8 cellular contexts compared by ENCODE assay signal in the genomic region with DNA sequence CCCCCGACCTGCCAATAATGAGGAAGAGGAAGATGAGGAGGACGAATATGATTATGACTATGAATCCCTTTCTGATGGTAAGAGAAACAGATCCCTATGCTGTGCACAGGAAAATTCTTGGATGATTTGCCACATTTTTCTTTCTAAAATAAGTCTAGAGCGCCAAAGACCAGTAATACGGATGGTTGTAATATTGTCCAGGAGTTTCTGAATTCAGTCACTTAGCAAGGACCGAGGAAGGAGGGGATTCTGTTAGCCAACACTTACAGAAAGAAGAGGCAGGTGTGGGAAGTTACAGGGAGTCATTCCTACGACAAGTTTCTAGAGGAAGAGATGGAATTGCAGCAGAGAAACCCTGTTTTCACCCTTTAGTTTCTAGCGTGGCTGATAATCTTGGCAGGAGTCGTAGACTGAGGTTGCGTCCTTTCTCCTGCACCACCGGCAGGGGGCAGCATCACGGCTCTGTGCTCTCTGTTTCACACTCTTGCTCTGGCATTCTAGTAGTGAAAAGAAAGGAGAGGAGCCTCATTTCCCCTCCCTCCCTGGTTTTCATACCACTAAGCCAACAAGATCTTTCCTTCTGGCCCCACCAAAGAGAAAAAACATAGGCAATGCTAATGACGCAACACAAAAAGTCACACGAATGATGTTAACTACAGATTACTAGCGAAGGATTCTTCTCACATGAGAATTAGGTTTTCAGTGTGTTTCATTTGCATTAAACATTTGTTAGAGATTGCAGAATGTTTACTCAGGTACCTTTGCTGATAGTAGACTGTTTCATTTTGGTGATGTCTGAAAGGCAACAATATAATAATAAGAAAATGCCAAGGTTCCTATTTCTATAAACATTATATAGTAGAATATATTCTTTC.
DNase-seq lines count a peak whose midpoint lies in the region; ATAC-seq and TF ChIP-seq lines count a peak whose summit lies in the region.

No MANE protein-coding gene starts in this region.

- H3K27ac ChIP-seq in A673 (ENCODE audit: low read depth, low read length, poor library complexity, severe bottlenecking) (no peak overlapping the region), OCI-LY7 (ENCODE audit: low read depth, low read length, poor library complexity, severe bottlenecking) (no peak overlapping the region), upper lobe of left lung (no peak overlapping the region)

- H3K4me1 ChIP-seq in A673 (ENCODE audit: insufficient read depth, low read length, poor library complexity, severe bottlenecking) (no peaks in the 10 kb centered on the region), OCI-LY7 (ENCODE audit: insufficient read depth, low read length, poor library complexity, severe bottlenecking) (no peaks in the 10 kb centered on the region), upper lobe of left lung (peaks cover 0 to 6% (median 0%) of the 10 kb centered on the region in 4 donors)

- H3K79me2 ChIP-seq in OCI-LY7 (ENCODE audit: insufficient read depth, low read depth, low read length): no peaks in the 10 kb centered on the region

- intact Hi-C loops in A673 (cut with micrococcal nuclease; ENCODE audit: unreplicated experiment): loop anchor here (1.0 to 5.0 kb wide), 2 partner anchors 37 to 164 kb away; no protein-coding TSS in a partner anchor
- intact Hi-C loops in OCI-LY7 (cut with micrococcal nuclease; ENCODE audit: unreplicated experiment): loop anchor here (1.0 kb wide), 1 partner anchor 164 kb away; no protein-coding TSS in a partner anchor

- DNase-seq in A673 (ENCODE audit: low spot score) (peak; percentile 59), GM13977 (ENCODE audit: low spot score) (peak; percentile 38), OCI-LY7 (ENCODE audit: low spot score) (peak; percentile 57), activated T-cell treated with anti-CD3 and anti-CD28 coated beads for 48 hours (ENCODE audit: low read depth) (peak; percentile 56), fibroblast of the aortic adventitia (ENCODE audit: low read depth) (peak; percentile 71), osteocyte (ENCODE audit: extremely low spot score, unreplicated experiment) (no peak), upper lobe of left lung (peak in 1 of 2 donors; percentile 30)

- ATAC-seq in HG03097 (IDR thresholded peaks at IDR 0.05; ENCODE audit: low FRiP score, unreplicated experiment) (peak; percentile 63), upper lobe of left lung (ENCODE audit: low FRiP score in 2 of 2) (peak; percentile 74 to 82)

- H3K36me3 ChIP-seq in A673 (ENCODE audit: insufficient read depth, low read length, poor library complexity, severe bottlenecking) (no peaks in the 10 kb centered on the region), OCI-LY7 (ENCODE audit: insufficient read depth, low read length) (no peaks in the 10 kb centered on the region), upper lobe of left lung (no peaks in the 10 kb centered on the region)

- H3K4me2 ChIP-seq in OCI-LY7 (ENCODE audit: low read length): no peak overlapping the region

- no peaks in the 10 kb centered on the region for H3K27me3 Mint-ChIP-seq in osteocyte (ENCODE audit: unreplicated experiment)

- H3K4me3 ChIP-seq in A673 (ENCODE audit: low read depth, low read length, poor library complexity, severe bottlenecking) (no peak overlapping the region), OCI-LY7 (ENCODE audit: low read depth, low read length, poor library complexity, severe bottlenecking) (no peak overlapping the region), fibroblast of the aortic adventitia (ENCODE audit: low read depth, low read length) (no peak overlapping the region), upper lobe of left lung (no peak overlapping the region)

- no peaks in the 10 kb centered on the region for H3K9me3 Mint-ChIP-seq in osteocyte (ENCODE audit: unreplicated experiment)

- in situ Hi-C loops in GM13977 (cut with MboI; ENCODE audit: low pct_unique_long_range_greater_than_20kb, low sequenced_read_pairs, unreplicated experiment): loop anchor here (10.0 kb wide), 1 partner anchor 165 kb away; no protein-coding TSS in a partner anchor

- H3K4me1 Mint-ChIP-seq in osteocyte (ENCODE audit: unreplicated experiment): peaks cover 41% of the 10 kb centered on the region

- CTCF ChIA-PET in A673 (lab: Charles Lee): interaction anchor here (0.5 kb wide), 1 partner anchor 30 kb away, joined by 5 read pairs; no protein-coding TSS in a partner anchor
- CTCF ChIA-PET in OCI-LY7 (lab: Charles Lee; ENCODE audit: unreplicated experiment): no interaction called here

- peaks cover 12% of the 10 kb centered on the region for H3K36me3 Mint-ChIP-seq in osteocyte (ENCODE audit: unreplicated experiment)

- TF ChIP-seq CTCF in A673 (conservative IDR thresholded peaks at IDR 0.05; ENCODE audit: low read depth, low read length) (peak; percentile 95), GM13977 (IDR thresholded peaks at IDR 0.05; ENCODE audit: extremely low read depth, insufficient read depth, missing control alignments) (peak; percentile 90), OCI-LY7 (conservative IDR thresholded peaks at IDR 0.05; ENCODE audit: low read length) (peak; percentile 96), fibroblast of the aortic adventitia (IDR thresholded peaks at IDR 0.05; ENCODE audit: insufficient read depth, low read length) (peak; percentile 92), osteocyte (IDR thresholded peaks at IDR 0.05) (peak; percentile 78), upper lobe of left lung (IDR thresholded peaks at IDR 0.05) (peak; percentile 51 to 82 (median 67))

- peak overlapping the region; percentile 23; the same call in 1 of the 2 replicates for H2AFZ ChIP-seq in OCI-LY7 (ENCODE audit: low read length)

- H3K27me3 ChIP-seq in A673 (replicated peaks; ENCODE audit: insufficient read depth, low read depth, low read length, poor library complexity) (no peaks in the 10 kb centered on the region), upper lobe of left lung (no peaks in the 10 kb centered on the region)

- H3K9me3 ChIP-seq in A673 (ENCODE audit: low read depth, low read length, poor library complexity, severe bottlenecking) (no peaks in the 10 kb centered on the region), OCI-LY7 (ENCODE audit: low read length) (no peaks in the 10 kb centered on the region), upper lobe of left lung (no peaks in the 10 kb centered on the region)

- POLR2A ChIA-PET in A673 (lab: Charles Lee; ENCODE audit: low non-redundant PET) (no interaction called here), OCI-LY7 (lab: Charles Lee) (no interaction called here)

- peak overlapping the region; percentile 12 for H3K27ac Mint-ChIP-seq in osteocyte (ENCODE audit: unreplicated experiment)

- TF ChIP-seq POLR2A in upper lobe of left lung (IDR thresholded peaks at IDR 0.05): no peak

- no peak for TF ChIP-seq EP300 in upper lobe of left lung (IDR thresholded peaks at IDR 0.05)

- 52 to 53% methylated on average over 14 of the region's 14 CpGs for WGBS in upper lobe of left lung, 2 donors

- H3K4me3 Mint-ChIP-seq in osteocyte (ENCODE audit: unreplicated experiment): no peak overlapping the region

- BruUV-seq in A673 (replicated peaks; lab: Mats Ljungman, UMichigan): no TSS peak
- no TSS peak for BruUV-seq in OCI-LY7 (replicated peaks; lab: Mats Ljungman, UMichigan)

- H3K9me2 ChIP-seq in OCI-LY7 (ENCODE audit: insufficient read depth, low read length): no peaks in the 10 kb centered on the region

- no peaks in the 10 kb centered on the region for H4K20me1 ChIP-seq in OCI-LY7 (ENCODE audit: insufficient read depth, low read length)
